ENCODE assay signal across 10 cellular contexts in genomic region chr6:166587631-166588413, GRCh38. TPM values are rescaled to one million over a fixed set of nuclear protein-coding genes. Genes with fewer than 3 reads are reported as not detected.
DNase-seq lines count a peak whose midpoint lies in the region; ATAC-seq and TF ChIP-seq lines count a peak whose summit lies in the region.
"Had no signal": no experiment of that assay in that cellular context is flagged by ENCODE, and none has a peak within 500 bp of the region (broad histone marks: within the 10 kb centered on the region; RNA-seq: fewer than 3 reads in every experiment).

No MANE protein-coding gene starts in this region.

- H3K27me3 ChIP-seq in endodermal cell (ENCODE audit: control insufficient read depth, insufficient read depth, low read length, poor library complexity, severe bottlenecking): no peaks in the 10 kb centered on the region
- no peaks in the 10 kb centered on the region for H3K27me3 ChIP-seq in ascending aorta
- no peaks in the 10 kb centered on the region for H3K27me3 ChIP-seq in uterus

- intact Hi-C loops in ascending aorta (cut with DNase I) (no loop called here), uterus (cut with DNase I; ENCODE audit: low total_unique reads) (no loop called here)

- no peak overlapping the region for H3K4me3 Mint-ChIP-seq in endodermal cell

- H3K9me3 ChIP-seq in endodermal cell (ENCODE audit: control insufficient read depth, low read length) (no peaks in the 10 kb centered on the region), ascending aorta (no peaks in the 10 kb centered on the region), uterus (no peaks in the 10 kb centered on the region)

- no peak for TF ChIP-seq POLR2A in uterus (IDR thresholded peaks at IDR 0.05)

- H3K27ac ChIP-seq in endodermal cell (ENCODE audit: low read depth, low read length): peak overlapping the region; percentile 47
- no peak overlapping the region for H3K27ac ChIP-seq in ascending aorta
- H3K27ac ChIP-seq in uterus: no peak overlapping the region

- H3K27me3 Mint-ChIP-seq in endodermal cell (ENCODE audit: insufficient read depth): no peaks in the 10 kb centered on the region

- H3K4me1 ChIP-seq in endodermal cell (ENCODE audit: control insufficient read depth, insufficient read depth, low read length): no peaks in the 10 kb centered on the region
- H3K4me1 ChIP-seq in ascending aorta: no peaks in the 10 kb centered on the region
- H3K4me1 ChIP-seq in uterus: peaks cover 0 to 10% of the 10 kb centered on the region in 2 donors

- H3K4me3 ChIP-seq in endodermal cell (ENCODE audit: low read length): no peak overlapping the region
- no peak overlapping the region for H3K4me3 ChIP-seq in ascending aorta
- H3K4me3 ChIP-seq in uterus: no peak overlapping the region

- H3K27ac Mint-ChIP-seq in endodermal cell: no peak overlapping the region

- WGBS in endodermal cell (ENCODE audit: insufficient coverage in 1 of 2, insufficient read length in 1 of 2), 2 experiments: 73 to 78% methylated on average over 4 to 10 of the region's 10 CpGs

- H3K9me3 Mint-ChIP-seq in endodermal cell: no peaks in the 10 kb centered on the region

- H3K9ac ChIP-seq in endodermal cell (ENCODE audit: extremely low read depth, low read length, poor library complexity, severe bottlenecking): no peak overlapping the region

- peaks cover 3% of the 10 kb centered on the region for H3K4me1 Mint-ChIP-seq in endodermal cell

- H3K36me3 Mint-ChIP-seq in endodermal cell (ENCODE audit: low read depth): no peaks in the 10 kb centered on the region

- TF ChIP-seq CTCF in endodermal cell (conservative IDR thresholded peaks at IDR 0.05): no peak
- TF ChIP-seq CTCF in ascending aorta (IDR thresholded peaks at IDR 0.05): no peak
- TF ChIP-seq CTCF in uterus (IDR thresholded peaks at IDR 0.05): no peak

- ATAC-seq in GM18511 (IDR thresholded peaks at IDR 0.05; ENCODE audit: unreplicated experiment): peak; percentile 80
- peak; percentile 88 for ATAC-seq in GM21526 (IDR thresholded peaks at IDR 0.05; ENCODE audit: low FRiP score, unreplicated experiment)
- peak; percentile 77 for ATAC-seq in HG03432 (IDR thresholded peaks at IDR 0.05; ENCODE audit: unreplicated experiment)
- ATAC-seq: left lobe of liver had no signal

- peak; percentile 30 for DNase-seq in endodermal cell
- no peak for DNase-seq in occipital lobe (lab: John Stamatoyannopoulos, UW)
- no peak for DNase-seq in ascending aorta (ENCODE audit: low spot score in 2 of 2)
- DNase-seq in uterus: no peak
- no peak for DNase-seq in NCI-H345 treated with DMSO at 0.1 percent for 48 hours (lab: John Stamatoyannopoulos, UW; ENCODE audit: unreplicated experiment)
- DNase-seq: activated CD4-positive, CD25-positive, alpha-beta regulatory T cell treated with anti-CD3 and anti-CD28 coated beads, Interleukin-2, amount 50 U/mL, for 72 hours had no signal

- no peaks in the 10 kb centered on the region for H3K36me3 ChIP-seq in endodermal cell (ENCODE audit: control insufficient read depth, insufficient read depth, low read length)
- H3K36me3 ChIP-seq in ascending aorta: no peaks in the 10 kb centered on the region
- no peaks in the 10 kb centered on the region for H3K36me3 ChIP-seq in uterus

RNA-seq across cellular contexts. Expression of gene RAMACL, which starts 1.3 kb away (rescaled TPM):
- total RNA-seq in endodermal cell (1 to 10 TPM in 1 of 2 donors, under 1 TPM in 1; 0.80 to 2.5 TPM), occipital lobe (1.2 TPM), ascending aorta (not detected), uterus (1 to 10 TPM in 3 of 4 donors, not detected in 1; 1.5 to 8.1 (median 1.8) TPM)
- 0.11 TPM for polyA plus RNA-seq in endodermal cell (2013, experiment 1 of 2)
- 0.33 TPM for polyA plus RNA-seq in endodermal cell (2013, experiment 2 of 2)

RNA-seq across cellular contexts. Expression of gene RPS6KA2, which starts 39.2 kb away (rescaled TPM):
- total RNA-seq in endodermal cell: 10 to 100 TPM; 17.9 to 23.9 TPM
- polyA plus RNA-seq in endodermal cell (2013, experiment 1 of 2): 16.7 TPM
- 16.3 TPM for polyA plus RNA-seq in endodermal cell (2013, experiment 2 of 2)
- 18.4 TPM for total RNA-seq in occipital lobe
- 196 TPM for total RNA-seq in ascending aorta
- 10 to 100 TPM; 34.0 to 78.4 (median 55.8) TPM for total RNA-seq in uterus
